ENCODE assay signal across 8 cellular contexts in the genomic region with DNA sequence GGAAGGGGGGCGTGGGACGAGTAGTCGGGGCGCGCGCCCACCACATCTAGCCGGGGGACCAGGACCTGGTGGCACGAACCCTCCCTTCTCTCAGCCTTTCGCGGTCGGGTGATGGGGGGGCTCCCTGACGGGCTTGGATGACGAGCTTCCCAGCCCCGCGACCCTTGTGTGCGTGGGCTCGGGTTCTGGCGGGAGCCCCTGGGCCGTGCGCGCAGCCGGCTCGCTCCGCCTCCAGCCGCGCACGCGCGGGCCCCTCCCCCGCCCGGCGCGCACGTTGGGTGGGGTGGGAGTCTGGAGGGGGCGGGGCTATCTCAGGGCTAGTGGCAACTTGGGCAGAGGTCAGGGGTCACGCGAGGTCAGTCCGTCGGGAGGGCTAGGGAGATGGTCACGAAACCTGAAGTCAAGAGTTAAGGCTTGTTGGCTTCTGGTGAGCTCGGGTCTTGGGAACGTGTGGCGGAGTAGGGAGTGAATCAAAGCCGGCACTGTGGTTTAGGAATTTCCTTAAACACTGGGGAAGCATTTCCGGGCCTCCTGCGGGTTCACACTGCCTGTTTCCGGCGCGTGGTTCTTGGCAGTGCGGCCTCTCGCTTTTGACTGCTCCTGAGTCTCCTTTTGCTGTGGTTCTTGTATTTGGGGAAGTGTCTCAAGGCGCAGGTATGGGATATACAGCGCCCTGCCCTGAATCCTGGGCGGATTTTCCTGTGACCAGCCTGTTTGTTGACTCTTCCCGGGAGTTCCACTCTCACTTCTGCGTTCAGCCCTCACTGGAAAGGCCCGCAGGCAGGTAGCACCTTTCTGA.
A peak's percentile ranks its signal among the peaks of the same experiment; 100 is the strongest.
DNase-seq lines count a peak whose midpoint lies in the region; ATAC-seq and TF ChIP-seq lines count a peak whose summit lies in the region.

Gene SRCAP (plus strand): TSS at position 356 of the 799 bp plus-strand sequence. CDS start 1,654 bp downstream, outside the sequence.

- ATAC-seq in GM19023 (IDR thresholded peaks at IDR 0.05; ENCODE audit: unreplicated experiment) (peak; percentile 37), HG03280 (IDR thresholded peaks at IDR 0.05; ENCODE audit: unreplicated experiment) (peak; percentile 30)

- DNase-seq in AG09319 (ENCODE audit: extremely low read depth, low read depth) (peak; percentile 22), NCI-H446 (lab: John Stamatoyannopoulos, UW) (peak; percentile 62 to 84), choroid plexus epithelial cell (ENCODE audit: low read depth) (peak; percentile 81), kidney glomerular epithelial cell (lab: John Stamatoyannopoulos, UW) (peak; percentile 67)
- peak; percentile 88 to 89 for DNase-seq in activated CD4-positive, alpha-beta T cell treated with anti-CD3 and anti-CD28 coated beads for 4 hours
- peak; percentile 94 for DNase-seq in stimulated activated CD4-positive, alpha-beta T cell treated with anti-CD3 and anti-CD28 coated beads, Interleukin-15, amount 100 ng/mL, for 24 hours

- TF ChIP-seq CTCF in AG09319 (IDR thresholded peaks at IDR 0.05; ENCODE audit: low read depth, low read length), result no peak
- TF ChIP-seq CTCF in choroid plexus epithelial cell (conservative IDR thresholded peaks at IDR 0.05; ENCODE audit: low read depth, low read length), result no peak

- peak within 1 kb of the TSS; percentile 99 for H3K4me3 ChIP-seq in choroid plexus epithelial cell (ENCODE audit: low read depth, low read length)

Comparison
In these comparisons a context has a peak if more than half of its experiments do, and no peak if none do; other contexts are left out.
1. Peak in every context shown above with its lines: DNase-seq, ATAC-seq and H3K4me3 ChIP-seq.
2. DNase-seq: peak in every context shown above with its lines; median percentile 94 in stimulated activated CD4-positive, alpha-beta T cell treated with anti-CD3 and anti-CD28 coated beads, Interleukin-15, amount 100 ng/mL, for 24 hours; 88 in activated CD4-positive, alpha-beta T cell treated with anti-CD3 and anti-CD28 coated beads for 4 hours; 81 in choroid plexus epithelial cell; 73 in NCI-H446; 67 in kidney glomerular epithelial cell; 22 in AG09319.